Comparison of ENCODE assay signal across 11 cellular contexts in genomic region chr2:71347517-71347916, GRCh38. TPM values are rescaled to one million over a fixed set of nuclear protein-coding genes. Genes with fewer than 3 reads are reported as not detected.
A peak's percentile ranks its signal among the peaks of the same experiment; 100 is the strongest.
DNase-seq lines count a peak whose midpoint lies in the region; ATAC-seq lines count a peak whose summit lies in the region.
"Had no signal": no experiment of that assay in that cellular context is flagged by ENCODE, and none has a peak within 500 bp of the region (broad histone marks: within the 10 kb centered on the region; RNA-seq: fewer than 3 reads in every experiment).

No MANE protein-coding gene starts in this region.

- H3K36me3 Mint-ChIP-seq in stimulated activated naive B cell treated with anti-CD40 and anti-IgM and Interleukin-4, amounts not matched to agents 10 μg/mL and 1 μg/mL and 100 μg/mL, for 72 hours = peaks cover 25 to 36% of the 10 kb centered on the region in 2 donors

- in situ Hi-C loops in Caki2 (cut with HindIII; ENCODE audit: low pct_unique_long_range_greater_than_20kb, low sequenced_read_pairs) = no loop called here

- no peaks in the 10 kb centered on the region for H3K27me3 Mint-ChIP-seq in stimulated activated naive B cell treated with anti-CD40 and anti-IgM and Interleukin-4, amounts not matched to agents 10 μg/mL and 1 μg/mL and 100 μg/mL, for 72 hours
- H3K27me3 Mint-ChIP-seq: naive thymus-derived CD4-positive, alpha-beta T cell had no signal

- H3K9me3 Mint-ChIP-seq in stimulated activated naive B cell treated with anti-CD40 and anti-IgM and Interleukin-4, amounts not matched to agents 10 μg/mL and 1 μg/mL and 100 μg/mL, for 72 hours = peaks cover 0 to 4% of the 10 kb centered on the region in 2 donors

- no peak for ATAC-seq in HG03025 (IDR thresholded peaks at IDR 0.05; ENCODE audit: low FRiP score, unreplicated experiment)
- ATAC-seq in stimulated activated naive B cell treated with anti-CD40 and anti-IgM and Interleukin-4, amounts not matched to agents 10 μg/mL and 1 μg/mL and 100 μg/mL, for 72 hours (replicated peaks) = no peak
- ATAC-seq: naive thymus-derived CD4-positive, alpha-beta T cell had no signal

- peak; percentile 30 for DNase-seq in Caki2 (ENCODE audit: low read depth)
- peak; percentile 23 for DNase-seq in M059J (ENCODE audit: low read depth)
- DNase-seq in amniotic epithelial cell (ENCODE audit: low read depth) = peak; percentile 29
- DNase-seq in kidney tubule cell (ENCODE audit: low spot score) = peak; percentile 9
- no peak for DNase-seq in stimulated activated naive B cell treated with anti-CD40 and anti-IgM and Interleukin-4, amounts not matched to agents 10 μg/mL and 1 μg/mL and 100 μg/mL, for 72 hours
- no peak for DNase-seq in effector CD8-positive, alpha-beta T cell (lab: John Stamatoyannopoulos, UW)
- DNase-seq in hypothalamus (lab: John Stamatoyannopoulos, UW) = no peak
- DNase-seq: activated CD8-positive, alpha-beta memory T cell treated with anti-CD3 and anti-CD28 coated beads for 24 hours; effector memory CD4-positive, alpha-beta T cell had no signal

- H3K4me3 Mint-ChIP-seq in stimulated activated naive B cell treated with anti-CD40 and anti-IgM and Interleukin-4, amounts not matched to agents 10 μg/mL and 1 μg/mL and 100 μg/mL, for 72 hours = no peak overlapping the region

- no peak overlapping the region for H3K27ac Mint-ChIP-seq in stimulated activated naive B cell treated with anti-CD40 and anti-IgM and Interleukin-4, amounts not matched to agents 10 μg/mL and 1 μg/mL and 100 μg/mL, for 72 hours
- H3K27ac Mint-ChIP-seq: naive thymus-derived CD4-positive, alpha-beta T cell had no signal

- peaks cover 18 to 25% of the 10 kb centered on the region in 2 donors for H3K4me1 Mint-ChIP-seq in stimulated activated naive B cell treated with anti-CD40 and anti-IgM and Interleukin-4, amounts not matched to agents 10 μg/mL and 1 μg/mL and 100 μg/mL, for 72 hours

RNA-seq across cellular contexts. Expression of gene ZNF638, which starts 15.9 kb away (rescaled TPM):
- total RNA-seq in Caki2 (2014; rRNA removed; shearing (Covaris generic); ENCODE audit: low replicate concordance) = 38.5 and 67.0 TPM in 2 replicates
- total RNA-seq in M059J (2014; rRNA removed; shearing (Covaris generic)) = 43.5 and 44.7 TPM in 2 replicates

Comparison
In these comparisons a context has a peak if more than half of its experiments do, and no peak if none do; other contexts are left out.
1. DNase-seq: peak in Caki2 (single experiment), M059J (single experiment), amniotic epithelial cell (single experiment) and kidney tubule cell (single experiment); none in stimulated activated naive B cell treated with anti-CD40 and anti-IgM and Interleukin-4, amounts not matched to agents 10 μg/mL and 1 μg/mL and 100 μg/mL, for 72 hours (single experiment), effector CD8-positive, alpha-beta T cell (single experiment) and hypothalamus (0 of 51).